In the genomic region with DNA sequence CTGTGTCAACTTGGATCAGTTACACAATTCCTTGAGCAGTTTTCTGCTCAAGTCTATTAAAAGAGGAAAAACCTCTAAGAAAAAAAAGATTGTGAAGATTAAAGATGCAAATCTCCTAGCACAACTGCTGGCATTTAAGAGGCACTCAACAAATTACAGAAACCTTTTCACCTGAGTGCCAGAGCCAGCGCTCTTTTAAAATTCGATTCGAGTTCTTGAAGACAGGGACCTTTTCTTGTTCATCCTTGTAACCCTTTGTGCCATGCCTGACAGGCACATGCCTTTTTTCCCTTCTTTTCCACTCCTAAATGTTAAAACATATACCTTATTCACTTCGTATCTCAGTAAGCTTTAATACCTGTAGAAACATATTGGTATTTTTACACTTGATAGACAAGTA, we compare ENCODE assay signal across 8 cellular contexts. TPM values are rescaled to one million over a fixed set of nuclear protein-coding genes. Genes with fewer than 3 reads are reported as not detected.
A peak's percentile ranks its signal among the peaks of the same experiment; 100 is the strongest.
DNase-seq lines count a peak whose midpoint lies in the region; ATAC-seq, FAIRE-seq and TF ChIP-seq lines count a peak whose summit lies in the region.

No MANE protein-coding gene starts in this region.

- H3K18ac ChIP-seq in H1 (ENCODE audit: extremely low read depth, low read length) = no peak overlapping the region

- no peak overlapping the region for H2BK5ac ChIP-seq in H1 (ENCODE audit: low read depth, low read length)

- H4K5ac ChIP-seq in H1 (ENCODE audit: insufficient read length, low read depth, low read length) = no peak overlapping the region

- H3K4me1 ChIP-seq in DND-41 (ENCODE audit: insufficient read depth, low read length) = peaks cover 42% of the 10 kb centered on the region
- no peaks in the 10 kb centered on the region for H3K4me1 ChIP-seq in NT2/D1 (ENCODE audit: insufficient read depth, insufficient read length)
- H3K4me1 ChIP-seq in H1 (replicated peaks in 1 of 4; ENCODE audit: control insufficient read depth in 3 of 4, insufficient read depth in 4 of 4, low read length in 3 of 4) = no peaks in the 10 kb centered on the region; a peak in 2 of 7 replicates
- peaks cover 12 to 14% of the 10 kb centered on the region in 2 experiments for H3K4me1 ChIP-seq in neutrophil (ENCODE audit: control insufficient read depth in 1 of 2, insufficient read depth in 1 of 2, low read depth in 1 of 2, low read length in 1 of 2)

- no peaks in the 10 kb centered on the region for H3K79me1 ChIP-seq in H1 (ENCODE audit: low read depth, low read length)

- peak overlapping the region; percentile 79 for H3K27ac ChIP-seq in DND-41 (ENCODE audit: low read length)
- no peak overlapping the region for H3K27ac ChIP-seq in H1 (ENCODE audit: low read depth, low read length)
- H3K27ac ChIP-seq in neutrophil = peak overlapping the region; percentile 87

- TF ChIP-seq CTCF in DND-41 (IDR thresholded peaks at IDR 0.05; ENCODE audit: borderline replicate concordance, extremely low read depth, low read length, poor library complexity, severe bottlenecking) (no peak), H1 (IDR thresholded peaks at IDR 0.05; ENCODE audit: control extremely low read depth in 1 of 3, insufficient read depth in 1 of 3, low read depth in 1 of 3, low read length in 3 of 3) (no peak), neutrophil (IDR thresholded peaks at IDR 0.05) (no peak)

- TF ChIP-seq POLR2A in H1 (IDR thresholded peaks at IDR 0.05; ENCODE audit: control extremely low read depth in 1 of 2, low read depth in 2 of 2, low read length in 2 of 2) = no peak

- H2AK5ac ChIP-seq in H1 (ENCODE audit: low read depth, low read length) = no peak overlapping the region

- H2BK15ac ChIP-seq in H1 (ENCODE audit: low read length) = no peak overlapping the region

- DNase-seq in DND-41 (no peak), NT2/D1 (ENCODE audit: low read depth, low spot score) (no peak), H1 (ENCODE audit: low read depth in 1 of 2, low spot score in 2 of 2) (no peak), NCI-H1436 treated with DMSO at 0.1 percent for 48 hours (lab: John Stamatoyannopoulos, UW) (no peak), GM19240 (ENCODE audit: insufficient read length, low spot score) (no peak), activated gamma-delta T cell (lab: John Stamatoyannopoulos, UW) (no peak)
- no peak for DNase-seq in activated effector memory CD4-positive, alpha-beta T cell treated with anti-CD3 and anti-CD28 coated beads, Interleukin-2, amount 50 U/mL, for 16 hours

- no peak overlapping the region for H3K14ac ChIP-seq in H1 (ENCODE audit: insufficient read length)

- TF ChIP-seq RAD21 in H1 (IDR thresholded peaks at IDR 0.05 in 1 of 2, conservative IDR thresholded peaks at IDR 0.05 in 1 of 2; ENCODE audit: low read depth in 2 of 2, low read length in 2 of 2) = no peak

- H3K79me2 ChIP-seq in DND-41 (ENCODE audit: insufficient read depth, low read length) (peaks cover 37% of the 10 kb centered on the region), H1 (ENCODE audit: control insufficient read depth in 1 of 2, insufficient read depth in 2 of 2, low read length in 2 of 2) (peaks cover 0 to 36% of the 10 kb centered on the region in 2 experiments; a peak in 2 of 4 replicates)

- 4% methylated on average over 4 of the region's 4 CpGs; no CpG with 5 or more reads in 1 of the 2 experiments for WGBS in H1 (ENCODE audit: extremely low coverage in 1 of 2, insufficient coverage in 1 of 2, insufficient read length in 1 of 2, insufficient replicate concordance in 2 of 2, low coverage in 1 of 2, low lambda C conversion rate in 2 of 2, missing lambda C conversion rate in 1 of 2), 2 experiments

- no peaks in the 10 kb centered on the region for H3K9me3 ChIP-seq in DND-41 (ENCODE audit: insufficient read depth, low read length, severe bottlenecking)
- no peaks in the 10 kb centered on the region for H3K9me3 ChIP-seq in NT2/D1 (ENCODE audit: insufficient read depth, low read length)
- H3K9me3 ChIP-seq in H1 (ENCODE audit: insufficient read depth in 2 of 2, low read depth in 1 of 2, low read length in 1 of 2) = no peaks in the 10 kb centered on the region
- H3K9me3 ChIP-seq in neutrophil = no peaks in the 10 kb centered on the region

- H3K4me2 ChIP-seq in DND-41 (ENCODE audit: insufficient read depth, low read length) (peak overlapping the region; percentile 79), H1 (ENCODE audit: insufficient read depth in 1 of 2, low read depth in 2 of 2, low read length in 2 of 2) (peak overlapping the region; percentile 80 to 81)

- no peak for ATAC-seq in DND-41 (ENCODE audit: insufficient read depth, low read depth)

- POLR2A ChIA-PET in H1 (lab: Charles Lee; ENCODE audit: partially characterized antibody) = interaction anchor here (1.2 kb wide), 1 partner anchor 36 kb away, joined by 3 read pairs; no protein-coding TSS in a partner anchor

- H4K8ac ChIP-seq in H1 (ENCODE audit: extremely low read depth, insufficient read depth, low read length) = no peak overlapping the region

- no peak overlapping the region for H2BK12ac ChIP-seq in H1 (ENCODE audit: low read depth, low read length)

- peaks cover 5% of the 10 kb centered on the region; the same call in 1 of the 2 replicates for H3K23me2 ChIP-seq in H1 (ENCODE audit: low read depth, low read length)

- H4K20me1 ChIP-seq in DND-41 (ENCODE audit: insufficient read depth, low read length) (no peaks in the 10 kb centered on the region), H1 (replicated peaks in 1 of 2; ENCODE audit: control insufficient read depth in 1 of 2, insufficient read depth in 2 of 2, low read length in 2 of 2) (no peaks in the 10 kb centered on the region)

- no peak overlapping the region for H2BK120ac ChIP-seq in H1 (replicated peaks; ENCODE audit: low read depth, low read length)

- H3K27me3 ChIP-seq in DND-41 (ENCODE audit: insufficient read depth, low read length, poor library complexity) (no peaks in the 10 kb centered on the region), NT2/D1 (ENCODE audit: insufficient read depth, insufficient read length) (no peaks in the 10 kb centered on the region), H1 (replicated peaks in 1 of 4; ENCODE audit: control insufficient read depth in 3 of 4, extremely low read depth in 1 of 4, insufficient read depth in 3 of 4, low read length in 3 of 4) (no peaks in the 10 kb centered on the region), neutrophil (no peaks in the 10 kb centered on the region)

- H3K4ac ChIP-seq in H1 (replicated peaks; ENCODE audit: insufficient read length, low read depth, low read length) = no peak overlapping the region

- no peak for FAIRE-seq in H1 (lab: Jason Lieb, UNC)

- H3K36me3 ChIP-seq in DND-41 (ENCODE audit: insufficient read depth, low read length) (peaks cover 19% of the 10 kb centered on the region), NT2/D1 (ENCODE audit: insufficient read depth, insufficient read length, low read length) (peaks cover 13% of the 10 kb centered on the region), H1 (ENCODE audit: control insufficient read depth in 2 of 4, insufficient read depth in 4 of 4, low read length in 3 of 4) (peaks cover 0 to 13% (median 0%) of the 10 kb centered on the region in 4 experiments; a peak in 3 of 8 replicates), neutrophil (no peaks in the 10 kb centered on the region)

- H3K56ac ChIP-seq in H1 (replicated peaks; ENCODE audit: insufficient read length, low read depth, low read length) = no peak overlapping the region

- H2AFZ ChIP-seq in DND-41 (ENCODE audit: low read depth, low read length) (peak overlapping the region; percentile 96), H1 (ENCODE audit: low read length) (no peak overlapping the region)

- no peak overlapping the region for H4K91ac ChIP-seq in H1 (replicated peaks; ENCODE audit: insufficient read length, low read length)

- H3K9ac ChIP-seq in DND-41 (ENCODE audit: low read depth, low read length) (peak overlapping the region; percentile 66), NT2/D1 (ENCODE audit: insufficient read length, low read depth) (peak overlapping the region; percentile 90), H1 (replicated peaks in 1 of 4; ENCODE audit: extremely low read depth in 1 of 4, low read depth in 3 of 4, low read length in 3 of 4) (peak overlapping the region; percentile 31 to 61 (median 45); a peak in 4 of 7 replicates)

- H2BK20ac ChIP-seq in H1 (ENCODE audit: low read length) = no peak overlapping the region

- TF ChIP-seq EP300 in H1 (IDR thresholded peaks at IDR 0.05; ENCODE audit: borderline replicate concordance in 1 of 2, low read depth in 2 of 2, low read length in 2 of 2) = no peak

- H3K4me3 ChIP-seq in DND-41 (ENCODE audit: low read depth in 1 of 2, low read length in 2 of 2) = peak overlapping the region; percentile 74 to 91
- H3K4me3 ChIP-seq in NT2/D1 (ENCODE audit: insufficient read length, low read depth) = peak overlapping the region; percentile 86
- peak overlapping the region; percentile 78 to 92 (median 86) for H3K4me3 ChIP-seq in H1 (ENCODE audit: extremely low read depth in 1 of 4, insufficient read depth in 2 of 4, low read depth in 3 of 4, low read length in 4 of 4)
- peak overlapping the region; percentile 73 to 82 for H3K4me3 ChIP-seq in neutrophil (ENCODE audit: low read depth in 1 of 2, low read length in 1 of 2)

- CTCF ChIA-PET in H1 (lab: Charles Lee; ENCODE audit: partially characterized antibody) = no interaction called here

- H3K23ac ChIP-seq in H1 (ENCODE audit: insufficient read length) = no peak overlapping the region

TF ChIP-seq in H1, 55 proteins besides CTCF, POLR2A, EP300 and RAD21 (continues in another document):
- TF ChIP-seq CHD1 (IDR thresholded peaks at IDR 0.05; ENCODE audit: low read depth, low read length) (no peak), CHD2 (IDR thresholded peaks at IDR 0.05; ENCODE audit: low read length) (no peak), SIRT6 (IDR thresholded peaks at IDR 0.05; ENCODE audit: low read length) (no peak)

RNA-seq across cellular contexts. Expression of gene NSUN6, which starts 0.8 kb away (rescaled TPM):
- total RNA-seq in H1 (2021; fragmentation: NEBNext Ultra II Directional; extraction: Animal tissue kit (Norgen Biotek cat#: 25700)) = 12.9 and 14.4 TPM in 2 replicates
- 4.7 and 5.9 TPM in 2 replicates for polyA plus RNA-seq in H1 (2011; rRNA removed)
- polyA plus RNA-seq in H1 (2011; cell fraction: cytosol; rRNA removed) = 7.8 TPM
- 4.7 TPM for polyA plus RNA-seq in H1 (2011; cell fraction: nucleus; rRNA removed)
- polyA plus RNA-seq in H1 (2012, experiment 1 of 2) = 7.5 to 11.4 TPM (median 8.0 TPM) in 4 replicates
- 0.56 TPM for polyA plus RNA-seq in H1 (2012, experiment 2 of 2)
- polyA plus RNA-seq in H1 (2013, experiment 1 of 2) = 13.9 TPM
- 11.5 TPM for polyA plus RNA-seq in H1 (2013, experiment 2 of 2)
- polyA minus RNA-seq in H1 (2011; rRNA and poly(A)+ RNA removed) = 11.4 and 14.3 TPM in 2 replicates
- polyA minus RNA-seq in H1 (2011; cell fraction: cytosol; rRNA and poly(A)+ RNA removed) = 7.9 TPM
- polyA minus RNA-seq in H1 (2011; cell fraction: nucleus; rRNA and poly(A)+ RNA removed) = 30.2 TPM

RNA-seq across cellular contexts. Expression of gene ARL5B, which starts 8.6 kb away (rescaled TPM):
- 47.2 and 52.1 TPM in 2 replicates for total RNA-seq in H1 (2021; fragmentation: NEBNext Ultra II Directional; extraction: Animal tissue kit (Norgen Biotek cat#: 25700))
- polyA plus RNA-seq in H1 (2011; rRNA removed) = 5.4 and 8.4 TPM in 2 replicates
- 11.3 TPM for polyA plus RNA-seq in H1 (2011; cell fraction: cytosol; rRNA removed)
- 5.7 TPM for polyA plus RNA-seq in H1 (2011; cell fraction: nucleus; rRNA removed)
- polyA plus RNA-seq in H1 (2012, experiment 1 of 2) = 7.2 to 22.2 TPM (median 9.9 TPM) in 4 replicates
- polyA plus RNA-seq in H1 (2012, experiment 2 of 2) = 1.7 TPM
- 33.7 TPM for polyA plus RNA-seq in H1 (2013, experiment 1 of 2)
- 30.2 TPM for polyA plus RNA-seq in H1 (2013, experiment 2 of 2)
- polyA minus RNA-seq in H1 (2011; rRNA and poly(A)+ RNA removed) = 22.1 and 32.4 TPM in 2 replicates
- polyA minus RNA-seq in H1 (2011; cell fraction: cytosol; rRNA and poly(A)+ RNA removed) = 18.1 TPM
- 60.8 TPM for polyA minus RNA-seq in H1 (2011; cell fraction: nucleus; rRNA and poly(A)+ RNA removed)
